ENCODE assay signal across 28 cellular contexts in genomic region chr5:52073993-52074689, GRCh38.
"Had no signal": no experiment of that assay in that cellular context is flagged by ENCODE, and none has a peak within 500 bp of the region (broad histone marks: within the 10 kb centered on the region; RNA-seq: fewer than 3 reads in every experiment).

No MANE protein-coding gene starts in this region.

- ATAC-seq: activated CD4-positive, CD25-positive, alpha-beta regulatory T cell treated with anti-CD3 and anti-CD28 coated beads, Interleukin-2, amount 50 U/mL, for 24 hours; body of pancreas; gastrocnemius medialis; left lung; lower lobe of right lung; naive thymus-derived CD8-positive, alpha-beta T cell; psoas muscle; stimulated activated naive B cell treated with anti-CD40 and anti-IgM and Interleukin-4, amounts not matched to agents 10 μg/mL and 1 μg/mL and 100 μg/mL, for 72 hours had no signal

- DNase-seq: activated CD4-positive, alpha-beta T cell treated with anti-CD3 and anti-CD28 coated beads for 48 hours; activated CD4-positive, alpha-beta T cell treated with anti-CD3 and anti-CD28 coated beads, Interleukin-2, amount 50 U/mL, for 48 hours; activated CD8-positive, alpha-beta memory T cell treated with anti-CD3 and anti-CD28 coated beads for 24 hours; activated effector memory CD4-positive, alpha-beta T cell treated with Interleukin-2 at 50 U/mL for 16 hours; activated naive CD4-positive, alpha-beta T cell treated with Interleukin-2 at 50 U/mL for 16 hours; activated naive CD8-positive, alpha-beta T cell treated with anti-CD3 and anti-CD28 coated beads for 36 hours; adrenal gland; aorta; body of pancreas; cerebellar nuclear complex; colonic mucosa; effector CD8-positive, alpha-beta T cell; gastrocnemius medialis; glutamatergic neuron; left lung; lower lobe of right lung; mesenchymal stem cell; naive thymus-derived CD8-positive, alpha-beta T cell; occipital lobe; psoas muscle; stimulated activated CD4-positive, alpha-beta T cell treated with anti-CD3 and anti-CD28 coated beads, Interleukin-15, amount 100 ng/mL, for 24 hours; stimulated activated CD4-positive, alpha-beta T cell treated with anti-CD3 and anti-CD28 coated beads, Interleukin-2, amount 100 ng/mL, for 24 hours; stimulated activated naive B cell treated with anti-CD40 and anti-IgM and Interleukin-4, amounts not matched to agents 10 μg/mL and 1 μg/mL and 100 μg/mL, for 72 hours; stomach; thyroid gland; upper lobe of left lung; WERI-Rb-1 had no signal
